8 cellular contexts compared by ENCODE assay signal in the genomic region with DNA sequence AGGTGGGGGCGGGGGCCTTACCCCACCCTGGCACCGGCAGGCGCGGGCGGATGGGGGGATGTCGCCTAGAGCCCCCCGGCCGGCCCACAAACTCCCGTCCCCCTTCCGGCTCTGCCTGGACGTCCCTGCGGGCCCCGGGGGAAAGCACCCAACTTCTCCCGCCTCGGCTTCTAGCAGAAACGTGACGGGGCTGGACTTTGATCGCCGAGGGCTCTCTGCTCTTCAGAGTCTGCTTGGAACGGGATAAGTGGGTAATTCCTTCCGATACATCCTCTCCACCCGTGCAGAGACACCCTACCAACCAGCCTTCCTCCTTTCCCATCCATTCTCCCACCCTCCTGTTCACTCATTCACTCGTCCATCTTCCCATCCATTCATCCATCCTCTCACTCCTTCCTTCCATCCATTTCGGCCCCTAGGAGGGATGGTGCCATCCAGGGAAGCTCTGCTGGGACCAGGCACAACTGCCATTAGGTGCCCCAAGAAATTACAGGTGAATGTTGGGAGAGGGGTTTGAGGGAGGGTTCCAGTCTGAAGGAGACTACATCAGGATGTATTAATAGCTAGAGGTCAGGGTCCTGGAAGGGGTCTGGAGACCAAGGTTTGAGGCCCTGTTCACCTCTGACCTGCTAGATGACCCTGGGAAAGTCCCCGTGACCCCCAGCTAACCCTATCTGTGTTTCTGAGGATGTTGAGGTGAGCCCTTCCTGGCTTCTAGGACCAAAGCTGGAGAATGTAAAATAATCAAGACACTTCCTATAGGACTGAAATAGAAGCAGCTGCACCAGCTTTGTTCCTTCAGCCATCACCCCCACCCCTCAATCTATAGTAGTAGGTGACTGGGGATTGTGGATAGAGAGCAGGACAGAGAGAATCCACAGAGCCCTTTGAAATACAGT. TPM values are rescaled to one million over a fixed set of nuclear protein-coding genes. Genes with fewer than 3 reads are reported as not detected.
A peak's percentile ranks its signal among the peaks of the same experiment; 100 is the strongest.
DNase-seq lines count a peak whose midpoint lies in the region; ATAC-seq and TF ChIP-seq lines count a peak whose summit lies in the region.

No MANE protein-coding gene starts in this region.

- H3K4me3 ChIP-seq in GM23338: peak overlapping the region; percentile 95
- peak overlapping the region; percentile 60 for H3K4me3 ChIP-seq in iPS-18c (ENCODE audit: insufficient read depth, low read depth, low read length)
- H3K4me3 ChIP-seq in skeletal muscle tissue (ENCODE audit: low read length in 3 of 3): peak overlapping the region; percentile 8 to 80 (median 48)

- no peaks in the 10 kb centered on the region for H3K9me3 ChIP-seq in iPS-18c (ENCODE audit: control insufficient read depth, insufficient read depth, low read length)
- no peaks in the 10 kb centered on the region for H3K9me3 ChIP-seq in skeletal muscle tissue (ENCODE audit: control insufficient read depth in 3 of 3, low read length in 3 of 3)

- peak overlapping the region in 2 of 3 donors; percentile 20 to 78 for H3K9ac ChIP-seq in skeletal muscle tissue (ENCODE audit: low read depth in 1 of 3, low read length in 3 of 3)

- H3K27me3 Mint-ChIP-seq in GM23338 (ENCODE audit: insufficient read depth, low read depth, poor library complexity): peaks cover 35% of the 10 kb centered on the region

- peak overlapping the region; percentile 99 for H3K4me2 ChIP-seq in GM23338

- H3K27me3 ChIP-seq in GM23338 (ENCODE audit: insufficient read depth) (peaks cover 65% of the 10 kb centered on the region), skeletal muscle tissue (ENCODE audit: control insufficient read depth in 3 of 3, insufficient read depth in 3 of 3, low read length in 3 of 3) (peaks cover 25 to 28% (median 26%) of the 10 kb centered on the region in 3 donors)

- H3K9me2 ChIP-seq in GM23338 (ENCODE audit: insufficient read depth): no peaks in the 10 kb centered on the region

- H3K4me1 ChIP-seq in GM23338 (ENCODE audit: insufficient read depth) (peaks cover 14% of the 10 kb centered on the region; the same call in 1 of the 2 replicates), skeletal muscle tissue (ENCODE audit: control insufficient read depth in 3 of 3, insufficient read depth in 3 of 3, low read length in 3 of 3) (peaks cover 10 to 12% (median 10%) of the 10 kb centered on the region in 3 donors)

- peak overlapping the region; percentile 100 for H2AFZ ChIP-seq in GM23338

- H3K4me1 Mint-ChIP-seq in GM23338: peaks cover 9% of the 10 kb centered on the region; the same call in 2 of the 3 replicates

- DNase-seq in GM23338 (ENCODE audit: low spot score) (peak; percentile 53), LoVo (ENCODE audit: low spot score) (no peak)
- DNase-seq in stimulated activated naive CD4-positive, alpha-beta T cell treated with Interleukin-2 at 50 U/mL for 16 hours (lab: John Stamatoyannopoulos, UW): no peak

- H3K4me3 Mint-ChIP-seq in GM23338: peak overlapping the region; percentile 76

- no peaks in the 10 kb centered on the region; the same call in 1 of the 2 replicates for H4K20me1 ChIP-seq in GM23338 (replicated peaks; ENCODE audit: insufficient read depth)

- H3F3A ChIP-seq in GM23338 (replicated peaks; ENCODE audit: low read depth): peaks cover 7% of the 10 kb centered on the region; the same call in 1 of the 2 replicates

- H3K27ac ChIP-seq in GM23338 (ENCODE audit: low read depth) (no peak overlapping the region), VCaP (peak overlapping the region; percentile 65; the same call in 1 of the 2 replicates), skeletal muscle tissue (ENCODE audit: low read depth, low read length) (no peak overlapping the region)

- peaks cover 36% of the 10 kb centered on the region for H3K9me3 Mint-ChIP-seq in GM23338

- no peak for TF ChIP-seq CTCF in GM23338 (conservative IDR thresholded peaks at IDR 0.05; ENCODE audit: low read depth in 2 of 2)
- no peak for TF ChIP-seq CTCF in VCaP (conservative IDR thresholded peaks at IDR 0.05)

- H3K27ac Mint-ChIP-seq in GM23338: no peak overlapping the region

- H3K79me2 ChIP-seq in GM23338 (replicated peaks; ENCODE audit: insufficient read depth): no peaks in the 10 kb centered on the region

- no peaks in the 10 kb centered on the region; the same call in 2 of the 3 replicates for H3K36me3 Mint-ChIP-seq in GM23338 (ENCODE audit: low read depth)

- ATAC-seq in GM23338 (peak; percentile 29), HG02588 (IDR thresholded peaks at IDR 0.05; ENCODE audit: unreplicated experiment) (no peak), GM19395 (IDR thresholded peaks at IDR 0.05; ENCODE audit: unreplicated experiment) (no peak)

- no peaks in the 10 kb centered on the region for H3K36me3 ChIP-seq in GM23338 (ENCODE audit: insufficient read depth)
- H3K36me3 ChIP-seq in skeletal muscle tissue (ENCODE audit: control insufficient read depth in 3 of 3, insufficient read depth in 3 of 3, low read length in 3 of 3): no peaks in the 10 kb centered on the region

TF ChIP-seq in GM23338, 12 proteins besides CTCF, POLR2A, EP300 and RAD21:
- TF ChIP-seq ETS1 (IDR thresholded peaks at IDR 0.05) (no peak), EZH2 (IDR thresholded peaks at IDR 0.05; ENCODE audit: low read depth, unreplicated experiment) (peak; percentile 45)

RNA-seq across cellular contexts. Expression of gene TTLL9, which starts 0.5 kb away (rescaled TPM):
- total RNA-seq in GM23338 (2014; rRNA removed; shearing (Covaris generic)): 0.39 TPM in 1 of 2 replicates, not detected in the other
- not detected in 2 replicates for polyA plus RNA-seq in GM23338 (2016; fragmentation: Nextera tagmentation; extraction: Ambion mirVana)
- 0.52 TPM for total RNA-seq in skeletal muscle tissue

RNA-seq across cellular contexts. Expression of gene DUSP15, which starts 0.6 kb away (rescaled TPM):
- 2.8 and 5.9 TPM in 2 replicates for total RNA-seq in GM23338 (2014; rRNA removed; shearing (Covaris generic))
- 0.61 and 0.99 TPM in 2 replicates for polyA plus RNA-seq in GM23338 (2016; fragmentation: Nextera tagmentation; extraction: Ambion mirVana)
- 2.1 TPM for total RNA-seq in skeletal muscle tissue

RNA-seq across cellular contexts. Expression of gene FOXS1, which starts 25.5 kb away (rescaled TPM):
- not detected in 2 replicates for total RNA-seq in GM23338 (2014; rRNA removed; shearing (Covaris generic))
- 0.26 TPM in 1 of 2 replicates, not detected in the other for polyA plus RNA-seq in GM23338 (2016; fragmentation: Nextera tagmentation; extraction: Ambion mirVana)
- 3.1 TPM for total RNA-seq in skeletal muscle tissue

RNA-seq across cellular contexts. Expression of gene MYLK2, which starts 51.8 kb away (rescaled TPM):
- 0.28 TPM in 1 of 2 replicates, not detected in the other for total RNA-seq in GM23338 (2014; rRNA removed; shearing (Covaris generic))
- polyA plus RNA-seq in GM23338 (2016; fragmentation: Nextera tagmentation; extraction: Ambion mirVana): 0.21 and 0.23 TPM in 2 replicates
- 21.9 TPM for total RNA-seq in skeletal muscle tissue
